In the genomic region with DNA sequence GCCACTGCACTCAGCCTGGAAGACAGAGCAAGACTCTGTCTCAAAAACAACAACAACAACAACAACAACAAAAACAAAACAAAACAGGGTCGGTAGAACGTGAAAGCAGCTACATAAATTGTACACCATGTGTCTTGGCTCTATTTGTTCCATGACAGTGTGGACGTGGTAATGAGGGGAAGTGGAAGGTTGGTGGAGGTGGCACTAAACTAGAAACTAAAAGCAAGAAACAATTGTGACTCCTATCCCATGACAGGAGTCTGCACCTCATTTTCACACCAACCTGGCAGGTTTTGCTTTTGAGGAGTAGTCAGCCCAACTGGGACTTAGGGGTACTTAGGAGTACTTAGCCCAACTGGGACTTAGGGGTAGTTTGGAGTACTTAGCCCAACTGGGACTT, we compare ENCODE assay signal across 20 cellular contexts.
"Had no signal": no experiment of that assay in that cellular context is flagged by ENCODE, and none has a peak within 500 bp of the region (broad histone marks: within the 10 kb centered on the region; RNA-seq: fewer than 3 reads in every experiment).

No MANE protein-coding gene starts in this region.

- H3K4me1 Mint-ChIP-seq: mesothelial cell of epicardium, nephron progenitor cell had no signal

- H3K27ac Mint-ChIP-seq: mesothelial cell of epicardium, nephron progenitor cell had no signal

- H3K4me3 ChIP-seq: lung, transverse colon, uterus had no signal

- H3K9me3 ChIP-seq: transverse colon, uterus had no signal

- H3K9me3 Mint-ChIP-seq: mesothelial cell of epicardium had no signal

- H3K27ac ChIP-seq: brain microvascular endothelial cell, foreskin keratinocyte, transverse colon, uterus had no signal

- H3K4me3 Mint-ChIP-seq: mesothelial cell of epicardium, nephron progenitor cell had no signal

- H3K27me3 ChIP-seq: brain microvascular endothelial cell, foreskin keratinocyte, transverse colon, uterus had no signal

- ATAC-seq: foreskin keratinocyte, left colon had no signal

- DNase-seq: activated CD8-positive, alpha-beta memory T cell treated with anti-CD3 and anti-CD28 coated beads for 24 hours; activated CD8-positive, alpha-beta memory T cell treated with anti-CD3 and anti-CD28 coated beads, Interleukin-2, amount 50 U/mL, for 48 hours; activated effector memory CD4-positive, alpha-beta T cell treated with Interleukin-2 at 50 U/mL for 16 hours; activated naive CD4-positive, alpha-beta T cell treated with anti-CD3 and anti-CD28 coated beads, Interleukin-2, amount 50 U/mL, for 16 hours; activated T-cell treated with anti-CD3 and anti-CD28 coated beads, Interleukin-2, amount 50 U/mL, for 48 hours; aorta; brain microvascular endothelial cell; central memory CD4-positive, alpha-beta T cell; foreskin keratinocyte; glutamatergic neuron; hippocampal formation; left colon; nephron progenitor cell; occipital lobe; stimulated activated naive CD4-positive, alpha-beta T cell treated with Interleukin-2 at 50 U/mL for 16 hours; T-helper 9 cell; transverse colon; uterus had no signal

- H3K4me1 ChIP-seq: foreskin keratinocyte, transverse colon, uterus had no signal

- H3K36me3 Mint-ChIP-seq: mesothelial cell of epicardium had no signal

- H3K36me3 ChIP-seq: brain microvascular endothelial cell, transverse colon, uterus had no signal
